1 cellular context compared by ENCODE assay signal in the genomic region with DNA sequence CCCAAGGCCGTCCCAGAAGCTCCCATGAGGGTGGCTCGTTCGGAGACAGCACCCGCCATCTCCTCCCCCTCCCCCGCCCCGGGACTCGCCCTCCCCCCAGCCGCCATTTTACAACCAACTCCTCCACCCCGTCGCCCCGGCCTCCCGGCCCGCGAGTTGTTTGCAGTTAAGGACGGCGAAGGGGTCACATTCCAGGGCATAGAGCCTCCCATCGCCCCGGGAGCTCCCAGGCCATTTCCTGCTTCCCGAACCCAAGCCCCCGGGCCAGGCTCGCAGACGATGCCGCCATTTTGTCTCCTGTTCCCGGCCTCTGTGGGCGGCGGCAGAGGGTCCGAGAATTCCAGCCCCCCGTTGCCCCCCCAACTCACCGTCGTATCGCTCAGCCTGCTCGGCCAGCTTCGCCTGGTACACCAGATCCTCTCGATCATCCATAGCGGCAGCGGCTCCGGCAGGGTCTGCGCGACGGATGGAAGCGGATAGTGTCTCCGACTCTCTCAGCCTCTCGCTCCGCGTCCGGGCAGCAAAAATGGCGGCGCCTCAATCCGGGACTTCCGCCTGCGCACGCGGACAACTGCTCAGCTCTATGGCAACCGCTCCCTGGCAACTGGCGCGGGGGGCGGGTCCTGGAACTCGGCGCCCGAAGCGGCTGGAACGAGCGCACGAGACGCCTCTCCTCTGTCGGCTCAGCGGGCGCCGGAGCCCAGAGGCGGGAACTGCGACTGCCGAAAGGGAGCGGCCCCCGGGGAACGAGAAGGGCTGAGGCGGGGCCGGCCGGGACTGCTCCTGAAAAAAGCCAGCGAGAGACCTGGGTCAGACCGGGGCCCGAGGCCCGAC.
TF ChIP-seq lines count a peak whose summit lies in the region.

A gene (minus strand): TSS at position 544 of the 834 bp plus-strand sequence. CDS start 112 bp downstream, at position 432.

TF ChIP-seq in HepG2, 621 proteins besides CTCF, POLR2A, EP300 and RAD21 (continued from another document and continues in another):
- TF ChIP-seq, protein P1, sequence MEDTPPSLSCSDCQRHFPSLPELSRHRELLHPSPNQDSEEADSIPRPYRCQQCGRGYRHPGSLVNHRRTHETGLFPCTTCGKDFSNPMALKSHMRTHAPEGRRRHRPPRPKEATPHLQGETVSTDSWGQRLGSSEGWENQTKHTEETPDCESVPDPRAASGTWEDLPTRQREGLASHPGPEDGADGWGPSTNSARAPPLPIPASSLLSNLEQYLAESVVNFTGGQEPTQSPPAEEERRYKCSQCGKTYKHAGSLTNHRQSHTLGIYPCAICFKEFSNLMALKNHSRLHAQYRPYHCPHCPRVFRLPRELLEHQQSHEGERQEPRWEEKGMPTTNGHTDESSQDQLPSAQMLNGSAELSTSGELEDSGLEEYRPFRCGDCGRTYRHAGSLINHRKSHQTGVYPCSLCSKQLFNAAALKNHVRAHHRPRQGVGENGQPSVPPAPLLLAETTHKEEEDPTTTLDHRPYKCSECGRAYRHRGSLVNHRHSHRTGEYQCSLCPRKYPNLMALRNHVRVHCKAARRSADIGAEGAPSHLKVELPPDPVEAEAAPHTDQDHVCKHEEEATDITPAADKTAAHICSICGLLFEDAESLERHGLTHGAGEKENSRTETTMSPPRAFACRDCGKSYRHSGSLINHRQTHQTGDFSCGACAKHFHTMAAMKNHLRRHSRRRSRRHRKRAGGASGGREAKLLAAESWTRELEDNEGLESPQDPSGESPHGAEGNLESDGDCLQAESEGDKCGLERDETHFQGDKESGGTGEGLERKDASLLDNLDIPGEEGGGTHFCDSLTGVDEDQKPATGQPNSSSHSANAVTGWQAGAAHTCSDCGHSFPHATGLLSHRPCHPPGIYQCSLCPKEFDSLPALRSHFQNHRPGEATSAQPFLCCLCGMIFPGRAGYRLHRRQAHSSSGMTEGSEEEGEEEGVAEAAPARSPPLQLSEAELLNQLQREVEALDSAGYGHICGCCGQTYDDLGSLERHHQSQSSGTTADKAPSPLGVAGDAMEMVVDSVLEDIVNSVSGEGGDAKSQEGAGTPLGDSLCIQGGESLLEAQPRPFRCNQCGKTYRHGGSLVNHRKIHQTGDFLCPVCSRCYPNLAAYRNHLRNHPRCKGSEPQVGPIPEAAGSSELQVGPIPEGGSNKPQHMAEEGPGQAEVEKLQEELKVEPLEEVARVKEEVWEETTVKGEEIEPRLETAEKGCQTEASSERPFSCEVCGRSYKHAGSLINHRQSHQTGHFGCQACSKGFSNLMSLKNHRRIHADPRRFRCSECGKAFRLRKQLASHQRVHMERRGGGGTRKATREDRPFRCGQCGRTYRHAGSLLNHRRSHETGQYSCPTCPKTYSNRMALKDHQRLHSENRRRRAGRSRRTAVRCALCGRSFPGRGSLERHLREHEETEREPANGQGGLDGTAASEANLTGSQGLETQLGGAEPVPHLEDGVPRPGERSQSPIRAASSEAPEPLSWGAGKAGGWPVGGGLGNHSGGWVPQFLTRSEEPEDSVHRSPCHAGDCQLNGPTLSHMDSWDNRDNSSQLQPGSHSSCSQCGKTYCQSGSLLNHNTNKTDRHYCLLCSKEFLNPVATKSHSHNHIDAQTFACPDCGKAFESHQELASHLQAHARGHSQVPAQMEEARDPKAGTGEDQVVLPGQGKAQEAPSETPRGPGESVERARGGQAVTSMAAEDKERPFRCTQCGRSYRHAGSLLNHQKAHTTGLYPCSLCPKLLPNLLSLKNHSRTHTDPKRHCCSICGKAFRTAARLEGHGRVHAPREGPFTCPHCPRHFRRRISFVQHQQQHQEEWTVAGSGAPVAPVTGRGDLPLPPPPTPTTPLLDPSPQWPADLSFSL (CRISPR knock-in tag; IDR thresholded peaks at IDR 0.05): no peak
- TF ChIP-seq ZNF792 (CRISPR knock-in tag; IDR thresholded peaks at IDR 0.05) (0 out of 2 replicates have a peak, but pooled peaks have one; percentile 19), NR2F1 (CRISPR knock-in tag; IDR thresholded peaks at IDR 0.05) (no peak), SP140L (CRISPR knock-in tag; IDR thresholded peaks at IDR 0.05; ENCODE audit: borderline replicate concordance) (no peak), ZNF431 (CRISPR knock-in tag; IDR thresholded peaks at IDR 0.05; ENCODE audit: borderline replicate concordance, low read depth) (peak; percentile 13; the same call in 1 of the 2 replicates), ZNF761 (CRISPR knock-in tag; conservative IDR thresholded peaks at IDR 0.05) (peak; percentile 86), ZNF549 (CRISPR knock-in tag; IDR thresholded peaks at IDR 0.05) (no peak), SAP130 (CRISPR knock-in tag; IDR thresholded peaks at IDR 0.05; ENCODE audit: low read depth) (peak; percentile 99), MAFF (IDR thresholded peaks at IDR 0.05; ENCODE audit: low read depth, low read length) (no peak), ZNF781 (CRISPR knock-in tag; IDR thresholded peaks at IDR 0.05; ENCODE audit: borderline replicate concordance, not compliant biosample characterization) (no peak), RNF2 (conservative IDR thresholded peaks at IDR 0.05; ENCODE audit: low read depth) (no peak), SP4 (CRISPR knock-in tag; IDR thresholded peaks at IDR 0.05) (peak; percentile 61), TP53 (CRISPR knock-in tag; conservative IDR thresholded peaks at IDR 0.05) (no peak), ZKSCAN5 (CRISPR knock-in tag; IDR thresholded peaks at IDR 0.05) (0 out of 2 replicates have a peak, but pooled peaks have one; percentile 37), ZFP36 (IDR thresholded peaks at IDR 0.05; ENCODE audit: borderline replicate concordance, low read depth, low read length, partially characterized antibody) (no peak), RBAK (CRISPR knock-in tag; IDR thresholded peaks at IDR 0.05) (no peak), TEAD2 (CRISPR knock-in tag; IDR thresholded peaks at IDR 0.05) (no peak), FIP1L1 (IDR thresholded peaks at IDR 0.05; ENCODE audit: borderline replicate concordance, insufficient read depth, low read depth, low read length) (peak; percentile 93), NCOR1 (IDR thresholded peaks at IDR 0.05; ENCODE audit: borderline replicate concordance, low read length) (peak; percentile 18; the same call in 1 of the 2 replicates), SKI (IDR thresholded peaks at IDR 0.05; ENCODE audit: partially characterized antibody) (peak; percentile 60), REPIN1 (CRISPR knock-in tag; IDR thresholded peaks at IDR 0.05; ENCODE audit: borderline replicate concordance, low read depth) (peak; percentile 78; the same call in 1 of the 2 replicates), ZNF749 (CRISPR knock-in tag; IDR thresholded peaks at IDR 0.05; ENCODE audit: borderline replicate concordance) (no peak; the same call in 1 of the 2 replicates), SNAPC2 (CRISPR knock-in tag; IDR thresholded peaks at IDR 0.05) (no peak)
- TF ChIP-seq, protein P2, sequence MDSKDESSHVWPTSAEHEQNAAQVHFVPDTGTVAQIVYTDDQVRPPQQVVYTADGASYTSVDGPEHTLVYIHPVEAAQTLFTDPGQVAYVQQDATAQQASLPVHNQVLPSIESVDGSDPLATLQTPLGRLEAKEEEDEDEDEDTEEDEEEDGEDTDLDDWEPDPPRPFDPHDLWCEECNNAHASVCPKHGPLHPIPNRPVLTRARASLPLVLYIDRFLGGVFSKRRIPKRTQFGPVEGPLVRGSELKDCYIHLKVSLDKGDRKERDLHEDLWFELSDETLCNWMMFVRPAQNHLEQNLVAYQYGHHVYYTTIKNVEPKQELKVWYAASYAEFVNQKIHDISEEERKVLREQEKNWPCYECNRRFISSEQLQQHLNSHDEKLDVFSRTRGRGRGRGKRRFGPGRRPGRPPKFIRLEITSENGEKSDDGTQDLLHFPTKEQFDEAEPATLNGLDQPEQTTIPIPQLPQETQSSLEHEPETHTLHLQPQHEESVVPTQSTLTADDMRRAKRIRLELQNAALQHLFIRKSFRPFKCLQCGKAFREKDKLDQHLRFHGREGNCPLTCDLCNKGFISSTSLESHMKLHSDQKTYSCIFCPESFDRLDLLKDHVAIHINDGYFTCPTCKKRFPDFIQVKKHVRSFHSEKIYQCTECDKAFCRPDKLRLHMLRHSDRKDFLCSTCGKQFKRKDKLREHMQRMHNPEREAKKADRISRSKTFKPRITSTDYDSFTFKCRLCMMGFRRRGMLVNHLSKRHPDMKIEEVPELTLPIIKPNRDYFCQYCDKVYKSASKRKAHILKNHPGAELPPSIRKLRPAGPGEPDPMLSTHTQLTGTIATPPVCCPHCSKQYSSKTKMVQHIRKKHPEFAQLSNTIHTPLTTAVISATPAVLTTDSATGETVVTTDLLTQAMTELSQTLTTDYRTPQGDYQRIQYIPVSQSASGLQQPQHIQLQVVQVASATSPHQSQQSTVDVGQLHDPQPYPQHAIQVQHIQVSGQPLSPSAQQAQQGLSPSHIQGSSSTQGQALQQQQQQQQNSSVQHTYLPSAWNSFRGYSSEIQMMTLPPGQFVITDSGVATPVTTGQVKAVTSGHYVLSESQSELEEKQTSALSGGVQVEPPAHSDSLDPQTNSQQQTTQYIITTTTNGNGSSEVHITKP (CRISPR knock-in tag; IDR thresholded peaks at IDR 0.05; ENCODE audit: low read depth): no peak
- TF ChIP-seq, protein P3, sequence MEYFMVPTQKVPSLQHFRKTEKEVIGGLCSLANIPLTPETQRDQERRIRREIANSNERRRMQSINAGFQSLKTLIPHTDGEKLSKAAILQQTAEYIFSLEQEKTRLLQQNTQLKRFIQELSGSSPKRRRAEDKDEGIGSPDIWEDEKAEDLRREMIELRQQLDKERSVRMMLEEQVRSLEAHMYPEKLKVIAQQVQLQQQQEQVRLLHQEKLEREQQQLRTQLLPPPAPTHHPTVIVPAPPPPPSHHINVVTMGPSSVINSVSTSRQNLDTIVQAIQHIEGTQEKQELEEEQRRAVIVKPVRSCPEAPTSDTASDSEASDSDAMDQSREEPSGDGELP (IDR thresholded peaks at IDR 0.05; ENCODE audit: borderline replicate concordance, low read depth): peak; percentile 60; the same call in 1 of the 2 replicates
- TF ChIP-seq, protein P4, sequence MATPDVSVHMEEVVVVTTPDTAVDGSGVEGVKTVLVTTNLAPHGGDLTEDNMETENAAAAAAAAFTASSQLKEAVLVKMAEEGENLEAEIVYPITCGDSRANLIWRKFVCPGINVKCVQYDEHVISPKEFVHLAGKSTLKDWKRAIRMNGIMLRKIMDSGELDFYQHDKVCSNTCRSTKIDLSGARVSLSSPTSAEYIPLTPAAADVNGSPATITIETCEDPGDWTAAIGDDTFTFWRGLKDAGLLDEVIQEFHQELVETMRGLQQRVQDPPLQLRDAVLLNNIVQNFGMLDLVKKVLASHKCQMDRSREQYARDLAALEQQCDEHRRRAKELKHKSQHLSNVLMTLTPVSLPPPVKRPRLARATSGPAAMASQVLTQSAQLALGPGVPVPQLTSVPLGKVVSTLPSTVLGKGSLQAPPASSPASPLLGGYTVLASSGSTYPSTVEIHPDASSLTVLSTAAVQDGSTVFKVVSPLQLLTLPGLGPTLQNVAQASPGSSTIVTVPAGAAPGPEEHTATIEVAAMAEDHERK (CRISPR knock-in tag; IDR thresholded peaks at IDR 0.05; ENCODE audit: low read depth): no peak
- TF ChIP-seq, protein P5, sequence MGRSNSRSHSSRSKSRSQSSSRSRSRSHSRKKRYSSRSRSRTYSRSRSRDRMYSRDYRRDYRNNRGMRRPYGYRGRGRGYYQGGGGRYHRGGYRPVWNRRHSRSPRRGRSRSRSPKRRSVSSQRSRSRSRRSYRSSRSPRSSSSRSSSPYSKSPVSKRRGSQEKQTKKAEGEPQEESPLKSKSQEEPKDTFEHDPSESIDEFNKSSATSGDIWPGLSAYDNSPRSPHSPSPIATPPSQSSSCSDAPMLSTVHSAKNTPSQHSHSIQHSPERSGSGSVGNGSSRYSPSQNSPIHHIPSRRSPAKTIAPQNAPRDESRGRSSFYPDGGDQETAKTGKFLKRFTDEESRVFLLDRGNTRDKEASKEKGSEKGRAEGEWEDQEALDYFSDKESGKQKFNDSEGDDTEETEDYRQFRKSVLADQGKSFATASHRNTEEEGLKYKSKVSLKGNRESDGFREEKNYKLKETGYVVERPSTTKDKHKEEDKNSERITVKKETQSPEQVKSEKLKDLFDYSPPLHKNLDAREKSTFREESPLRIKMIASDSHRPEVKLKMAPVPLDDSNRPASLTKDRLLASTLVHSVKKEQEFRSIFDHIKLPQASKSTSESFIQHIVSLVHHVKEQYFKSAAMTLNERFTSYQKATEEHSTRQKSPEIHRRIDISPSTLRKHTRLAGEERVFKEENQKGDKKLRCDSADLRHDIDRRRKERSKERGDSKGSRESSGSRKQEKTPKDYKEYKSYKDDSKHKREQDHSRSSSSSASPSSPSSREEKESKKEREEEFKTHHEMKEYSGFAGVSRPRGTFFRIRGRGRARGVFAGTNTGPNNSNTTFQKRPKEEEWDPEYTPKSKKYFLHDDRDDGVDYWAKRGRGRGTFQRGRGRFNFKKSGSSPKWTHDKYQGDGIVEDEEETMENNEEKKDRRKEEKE (IDR thresholded peaks at IDR 0.05): no peak
- TF ChIP-seq, protein P6, sequence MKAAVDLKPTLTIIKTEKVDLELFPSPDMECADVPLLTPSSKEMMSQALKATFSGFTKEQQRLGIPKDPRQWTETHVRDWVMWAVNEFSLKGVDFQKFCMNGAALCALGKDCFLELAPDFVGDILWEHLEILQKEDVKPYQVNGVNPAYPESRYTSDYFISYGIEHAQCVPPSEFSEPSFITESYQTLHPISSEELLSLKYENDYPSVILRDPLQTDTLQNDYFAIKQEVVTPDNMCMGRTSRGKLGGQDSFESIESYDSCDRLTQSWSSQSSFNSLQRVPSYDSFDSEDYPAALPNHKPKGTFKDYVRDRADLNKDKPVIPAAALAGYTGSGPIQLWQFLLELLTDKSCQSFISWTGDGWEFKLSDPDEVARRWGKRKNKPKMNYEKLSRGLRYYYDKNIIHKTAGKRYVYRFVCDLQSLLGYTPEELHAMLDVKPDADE (CRISPR knock-in tag; IDR thresholded peaks at IDR 0.05): no peak
- TF ChIP-seq, protein P7, sequence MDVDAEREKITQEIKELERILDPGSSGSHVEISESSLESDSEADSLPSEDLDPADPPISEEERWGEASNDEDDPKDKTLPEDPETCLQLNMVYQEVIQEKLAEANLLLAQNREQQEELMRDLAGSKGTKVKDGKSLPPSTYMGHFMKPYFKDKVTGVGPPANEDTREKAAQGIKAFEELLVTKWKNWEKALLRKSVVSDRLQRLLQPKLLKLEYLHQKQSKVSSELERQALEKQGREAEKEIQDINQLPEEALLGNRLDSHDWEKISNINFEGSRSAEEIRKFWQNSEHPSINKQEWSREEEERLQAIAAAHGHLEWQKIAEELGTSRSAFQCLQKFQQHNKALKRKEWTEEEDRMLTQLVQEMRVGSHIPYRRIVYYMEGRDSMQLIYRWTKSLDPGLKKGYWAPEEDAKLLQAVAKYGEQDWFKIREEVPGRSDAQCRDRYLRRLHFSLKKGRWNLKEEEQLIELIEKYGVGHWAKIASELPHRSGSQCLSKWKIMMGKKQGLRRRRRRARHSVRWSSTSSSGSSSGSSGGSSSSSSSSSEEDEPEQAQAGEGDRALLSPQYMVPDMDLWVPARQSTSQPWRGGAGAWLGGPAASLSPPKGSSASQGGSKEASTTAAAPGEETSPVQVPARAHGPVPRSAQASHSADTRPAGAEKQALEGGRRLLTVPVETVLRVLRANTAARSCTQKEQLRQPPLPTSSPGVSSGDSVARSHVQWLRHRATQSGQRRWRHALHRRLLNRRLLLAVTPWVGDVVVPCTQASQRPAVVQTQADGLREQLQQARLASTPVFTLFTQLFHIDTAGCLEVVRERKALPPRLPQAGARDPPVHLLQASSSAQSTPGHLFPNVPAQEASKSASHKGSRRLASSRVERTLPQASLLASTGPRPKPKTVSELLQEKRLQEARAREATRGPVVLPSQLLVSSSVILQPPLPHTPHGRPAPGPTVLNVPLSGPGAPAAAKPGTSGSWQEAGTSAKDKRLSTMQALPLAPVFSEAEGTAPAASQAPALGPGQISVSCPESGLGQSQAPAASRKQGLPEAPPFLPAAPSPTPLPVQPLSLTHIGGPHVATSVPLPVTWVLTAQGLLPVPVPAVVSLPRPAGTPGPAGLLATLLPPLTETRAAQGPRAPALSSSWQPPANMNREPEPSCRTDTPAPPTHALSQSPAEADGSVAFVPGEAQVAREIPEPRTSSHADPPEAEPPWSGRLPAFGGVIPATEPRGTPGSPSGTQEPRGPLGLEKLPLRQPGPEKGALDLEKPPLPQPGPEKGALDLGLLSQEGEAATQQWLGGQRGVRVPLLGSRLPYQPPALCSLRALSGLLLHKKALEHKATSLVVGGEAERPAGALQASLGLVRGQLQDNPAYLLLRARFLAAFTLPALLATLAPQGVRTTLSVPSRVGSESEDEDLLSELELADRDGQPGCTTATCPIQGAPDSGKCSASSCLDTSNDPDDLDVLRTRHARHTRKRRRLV (CRISPR knock-in tag; IDR thresholded peaks at IDR 0.05): 0 out of 2 replicates have a peak, but pooled peaks have one; percentile 29
